31 cellular contexts compared by ENCODE assay signal in the genomic region with DNA sequence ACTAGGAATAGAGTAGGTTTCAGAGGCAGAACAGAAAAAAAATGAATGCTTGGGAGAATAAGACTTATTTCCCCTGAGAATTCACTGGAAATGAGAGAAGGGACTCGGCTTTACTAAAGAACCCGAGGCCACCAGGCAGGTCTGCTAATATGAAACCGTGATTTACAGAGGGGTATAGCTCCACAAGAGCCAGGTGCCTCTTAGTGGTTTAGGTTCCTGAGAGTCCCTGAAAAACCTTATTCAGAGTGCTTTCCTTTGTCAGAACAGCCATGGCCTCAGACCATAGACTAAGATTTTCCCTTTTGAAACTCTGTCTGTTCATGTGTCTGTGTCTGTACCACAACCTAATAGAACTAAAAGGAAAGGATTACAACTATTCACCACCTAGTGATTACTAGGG.
"Had no signal": no experiment of that assay in that cellular context is flagged by ENCODE, and none has a peak within 500 bp of the region (broad histone marks: within the 10 kb centered on the region; RNA-seq: fewer than 3 reads in every experiment).

No MANE protein-coding gene starts in this region.

- H3K9me3 ChIP-seq: adrenal gland, ascending aorta, body of pancreas, breast epithelium had no signal

- ATAC-seq: activated naive CD4-positive, alpha-beta T cell treated with anti-CD3 and anti-CD28 coated beads, Interleukin-2, amount 50 U/mL, for 72 hours; activated naive CD8-positive, alpha-beta T cell treated with anti-CD3 and anti-CD28 coated beads, Interleukin-2, amount 50 U/mL, for 24 hours; activated T-cell treated with anti-CD3 and anti-CD28 coated beads, Interleukin-2, amount 50 U/mL, for 4 hours; activated T-cell treated with anti-CD3 and anti-CD28 coated beads, Interleukin-2, amount 50 U/mL, for 72 hours; activated T-helper 17 cell treated with anti-CD3 and anti-CD28 coated beads, Interleukin-2, amount 50 U/mL, for 72 hours; body of pancreas had no signal

- DNase-seq: activated effector memory CD4-positive, alpha-beta T cell treated with anti-CD3 and anti-CD28 coated beads, Interleukin-2, amount 50 U/mL, for 16 hours; activated effector memory CD4-positive, alpha-beta T cell treated with Interleukin-2 at 50 U/mL for 16 hours; activated gamma-delta T cell; activated gamma-delta T cell treated with Interleukin-2 at 50 U/mL for 16 hours; activated naive CD4-positive, alpha-beta T cell; activated naive CD4-positive, alpha-beta T cell treated with anti-CD3 and anti-CD28 coated beads for 36 hours; activated naive CD4-positive, alpha-beta T cell treated with anti-CD3 and anti-CD28 coated beads, Interleukin-2, amount 10 ng/mL, durations not matched to agents 7 days and 5 days; activated naive CD4-positive, alpha-beta T cell treated with anti-CD3 and anti-CD28 coated beads, Interleukin-2, amount 50 U/mL, for 16 hours; activated naive CD4-positive, alpha-beta T cell treated with Interleukin-2 at 50 U/mL for 16 hours; activated naive CD8-positive, alpha-beta T cell treated with anti-CD3 and anti-CD28 coated beads for 36 hours; activated naive CD8-positive, alpha-beta T cell treated with anti-CD3 and anti-CD28 coated beads, Interleukin-2, amount 10 ng/mL, durations not matched to agents 7 days and 5 days; activated naive CD8-positive, alpha-beta T cell treated with anti-CD3 and anti-CD28 coated beads, Interleukin-2, amount 50 U/mL, for 24 hours; activated T-cell treated with anti-CD3 and anti-CD28 coated beads, Interleukin-2, amount 50 U/mL, for 24 hours; activated T-cell treated with anti-CD3 and anti-CD28 coated beads, Interleukin-2, amount 50 U/mL, for 4 hours; activated T-cell treated with anti-CD3 and anti-CD28 coated beads, Interleukin-2, amount 50 U/mL, for 48 hours; activated T-cell treated with anti-CD3 and anti-CD28 coated beads, Interleukin-2, amount 50 U/mL, for 72 hours; adrenal gland; amniotic stem cell; amygdala; anterior cingulate cortex; aorta; body of pancreas; brain microvascular endothelial cell; caudate nucleus; central memory CD4-positive, alpha-beta T cell; cerebellar nuclear complex had no signal

- H3K27ac ChIP-seq: adrenal gland, ascending aorta, body of pancreas, brain microvascular endothelial cell, breast epithelium, cardiac muscle cell had no signal

- H3K36me3 ChIP-seq: adrenal gland, ascending aorta, brain microvascular endothelial cell, breast epithelium, cardiac muscle cell had no signal

- H3K4me1 ChIP-seq: adrenal gland, ascending aorta, body of pancreas, breast epithelium had no signal

- H3K27me3 ChIP-seq: ascending aorta, body of pancreas, brain microvascular endothelial cell had no signal

- H3K4me3 ChIP-seq: adrenal gland, ascending aorta, body of pancreas, breast epithelium, cardiac muscle cell had no signal
